Comparison of ENCODE assay signal across 8 cellular contexts in genomic region chr3:137110392-137110996, GRCh38.
DNase-seq lines count a peak whose midpoint lies in the region; ATAC-seq and TF ChIP-seq lines count a peak whose summit lies in the region.

No MANE protein-coding gene starts in this region.

- POLR2A ChIA-PET in BJ (lab: Charles Lee): no interaction called here

- peaks cover 11% of the 10 kb centered on the region for H3K27me3 Mint-ChIP-seq in activated naive CD4-positive, alpha-beta T cell treated with anti-CD3 and anti-CD28 coated beads for 36 hours (ENCODE audit: low read depth)

- H3K27ac ChIP-seq in SK-N-MC (no peak overlapping the region), gastroesophageal sphincter (no peak overlapping the region), thyroid gland (no peak overlapping the region)

- H3K4me3 ChIP-seq in BJ (ENCODE audit: low read depth, low read length): no peak overlapping the region
- no peak overlapping the region for H3K4me3 ChIP-seq in SK-N-MC
- H3K4me3 ChIP-seq in gastroesophageal sphincter: no peak overlapping the region
- no peak overlapping the region for H3K4me3 ChIP-seq in thyroid gland (replicated peaks in 1 of 3)

- TF ChIP-seq EP300 in gastroesophageal sphincter (IDR thresholded peaks at IDR 0.05): no peak

- H3K27me3 ChIP-seq in BJ (ENCODE audit: control insufficient read depth, insufficient read depth, low read length) (peaks cover 6% of the 10 kb centered on the region; the same call in 1 of the 2 replicates), gastroesophageal sphincter (peaks cover 14% of the 10 kb centered on the region), thyroid gland (no peaks in the 10 kb centered on the region)

- TF ChIP-seq CTCF in BJ (IDR thresholded peaks at IDR 0.05; ENCODE audit: insufficient read depth, low read depth, low read length) (peak; percentile 84), gastroesophageal sphincter (IDR thresholded peaks at IDR 0.05) (peak; percentile 41 to 66 (median 65)), thyroid gland (IDR thresholded peaks at IDR 0.05) (peak; percentile 9 to 82 (median 62))

- H3K9ac ChIP-seq in SK-N-MC (ENCODE audit: insufficient read length): no peak overlapping the region

- 24 to 38% methylated on average over 3 of the region's 3 CpGs for WGBS in gastroesophageal sphincter (ENCODE audit: low coverage in 1 of 2), 2 donors
- 22 to 35% methylated on average over 3 of the region's 3 CpGs for WGBS in thyroid gland, 2 donors

- no peak overlapping the region for H3K27ac Mint-ChIP-seq in activated naive CD4-positive, alpha-beta T cell treated with anti-CD3 and anti-CD28 coated beads for 36 hours

- H3K4me1 Mint-ChIP-seq in activated naive CD4-positive, alpha-beta T cell treated with anti-CD3 and anti-CD28 coated beads for 36 hours (ENCODE audit: low read depth): no peaks in the 10 kb centered on the region

- intact Hi-C loops in thyroid gland (cut with DNase I): no loop called here
- intact Hi-C loops in activated naive CD4-positive, alpha-beta T cell treated with anti-CD3 and anti-CD28 coated beads for 36 hours (cut with micrococcal nuclease): no loop called here

- H3K9me3 ChIP-seq in SK-N-MC (ENCODE audit: low read depth, low read length) (no peaks in the 10 kb centered on the region), gastroesophageal sphincter (no peaks in the 10 kb centered on the region), thyroid gland (no peaks in the 10 kb centered on the region)

- H3K4me1 ChIP-seq in gastroesophageal sphincter (peaks cover 0 to 9% (median 0%) of the 10 kb centered on the region in 3 donors), thyroid gland (no peaks in the 10 kb centered on the region)

- TF ChIP-seq POLR2A in gastroesophageal sphincter (IDR thresholded peaks at IDR 0.05) (no peak), thyroid gland (IDR thresholded peaks at IDR 0.05) (no peak)

- H3K4me3 Mint-ChIP-seq in activated naive CD4-positive, alpha-beta T cell treated with anti-CD3 and anti-CD28 coated beads for 36 hours: no peak overlapping the region

- DNase-seq in BJ (ENCODE audit: low read depth): no peak
- DNase-seq in HT-29 (ENCODE audit: low spot score): peak; percentile 57
- DNase-seq in SK-N-MC (ENCODE audit: low read depth, low spot score): peak; percentile 10
- DNase-seq in thyroid gland: no peak
- no peak for DNase-seq in activated naive CD4-positive, alpha-beta T cell treated with anti-CD3 and anti-CD28 coated beads for 36 hours
- no peak for DNase-seq in effector CD4-positive, alpha-beta T cell

- H3K36me3 Mint-ChIP-seq in activated naive CD4-positive, alpha-beta T cell treated with anti-CD3 and anti-CD28 coated beads for 36 hours (ENCODE audit: low read depth): no peaks in the 10 kb centered on the region

- H3K9me3 Mint-ChIP-seq in activated naive CD4-positive, alpha-beta T cell treated with anti-CD3 and anti-CD28 coated beads for 36 hours: no peaks in the 10 kb centered on the region

- H3K36me3 ChIP-seq in BJ (ENCODE audit: control insufficient read depth, insufficient read depth, low read length) (no peaks in the 10 kb centered on the region), SK-N-MC (ENCODE audit: insufficient read depth, low read length) (no peaks in the 10 kb centered on the region), gastroesophageal sphincter (no peaks in the 10 kb centered on the region), thyroid gland (no peaks in the 10 kb centered on the region)

- CTCF ChIA-PET in BJ (lab: Yijun Ruan, JAX): interaction anchor here (0.7 to 4.3 kb wide), 12 partner anchors 10 to 1008 kb away, joined by 3 to 30 read pairs (median 10); no protein-coding TSS in a partner anchor
- CTCF ChIA-PET in activated naive CD4-positive, alpha-beta T cell treated with anti-CD3 and anti-CD28 coated beads for 36 hours (lab: Charles Lee): interaction anchor here (0.7 to 2.2 kb wide), 14 partner anchors 10 to 878 kb away, joined by 3 to 8 read pairs (median 4); no protein-coding TSS in a partner anchor

- peak; percentile 52 for ATAC-seq in GM18520 (IDR thresholded peaks at IDR 0.05; ENCODE audit: unreplicated experiment)
- no peak for ATAC-seq in gastroesophageal sphincter

Comparison
In these comparisons a context has a peak if more than half of its experiments do, and no peak if none do; other contexts are left out.
1. DNase-seq: peak in HT-29 (single experiment) and SK-N-MC (single experiment); none in BJ (single experiment), thyroid gland (0 of 2), activated naive CD4-positive, alpha-beta T cell treated with anti-CD3 and anti-CD28 coated beads for 36 hours (single experiment) and effector CD4-positive, alpha-beta T cell (single experiment).
2. Peak in every context shown above with its lines, with median percentiles within 50 percentile points of each other: CTCF ChIP-seq.